ENCODE assay signal across 17 cellular contexts in genomic region chr17:72193395-72194106, GRCh38.
DNase-seq lines count a peak whose midpoint lies in the region; ATAC-seq, FAIRE-seq and TF ChIP-seq lines count a peak whose summit lies in the region.
"Had no signal": no experiment of that assay in that cellular context is flagged by ENCODE, and none has a peak within 500 bp of the region (broad histone marks: within the 10 kb centered on the region; RNA-seq: fewer than 3 reads in every experiment).

No MANE protein-coding gene starts in this region.

- H3K27me3 Mint-ChIP-seq in HFFc6 (ENCODE audit: insufficient read depth), result no peaks in the 10 kb centered on the region; the same call in 1 of the 2 replicates
- no peaks in the 10 kb centered on the region for H3K27me3 Mint-ChIP-seq in type B pancreatic cell
- H3K27me3 Mint-ChIP-seq: activated CD4-positive, alpha-beta T cell treated with anti-CD3 and anti-CD28 coated beads for 36 hours had no signal

- H3K23ac ChIP-seq in H1 (ENCODE audit: insufficient read length), result no peak overlapping the region

- H3K27me3 ChIP-seq in H1 (replicated peaks in 1 of 4; ENCODE audit: control insufficient read depth in 3 of 4, extremely low read depth in 1 of 4, insufficient read depth in 3 of 4, low read length in 3 of 4) (no peaks in the 10 kb centered on the region; a peak in 1 of 7 replicates), upper lobe of right lung (no peaks in the 10 kb centered on the region)
- H3K27me3 ChIP-seq: adrenal gland had no signal

- H3K23me2 ChIP-seq in H1 (ENCODE audit: low read depth, low read length), result peaks cover 9% of the 10 kb centered on the region; the same call in 1 of the 2 replicates

- H3K27ac Mint-ChIP-seq in HFFc6 (peak overlapping the region; percentile 65; the same call in 1 of the 2 replicates), type B pancreatic cell (no peak overlapping the region)
- H3K27ac Mint-ChIP-seq: activated CD4-positive, alpha-beta T cell treated with anti-CD3 and anti-CD28 coated beads for 36 hours had no signal

- H3K27ac ChIP-seq in H1 (ENCODE audit: low read depth, low read length) (no peak overlapping the region), upper lobe of right lung (no peak overlapping the region), kidney (ENCODE audit: low read depth in 2 of 2, low read length in 2 of 2) (no peak overlapping the region)

- H3K79me2 ChIP-seq in H1 (ENCODE audit: control insufficient read depth in 1 of 2, insufficient read depth in 2 of 2, low read length in 2 of 2), result no peaks in the 10 kb centered on the region

- H2BK20ac ChIP-seq in H1 (ENCODE audit: low read length), result no peak overlapping the region

- H3K56ac ChIP-seq in H1 (replicated peaks; ENCODE audit: insufficient read length, low read depth, low read length), result no peak overlapping the region

- TF ChIP-seq CTCF in HFFc6 (IDR thresholded peaks at IDR 0.05), result no peak
- TF ChIP-seq CTCF in H1 (IDR thresholded peaks at IDR 0.05; ENCODE audit: control extremely low read depth in 1 of 3, insufficient read depth in 1 of 3, low read depth in 1 of 3, low read length in 3 of 3), result no peak
- TF ChIP-seq CTCF in upper lobe of right lung (IDR thresholded peaks at IDR 0.05), result no peak
- no peak for TF ChIP-seq CTCF in kidney (IDR thresholded peaks at IDR 0.05; ENCODE audit: borderline replicate concordance, extremely low read depth, insufficient read depth)
- no peak for TF ChIP-seq CTCF in type B pancreatic cell (conservative IDR thresholded peaks at IDR 0.05)

- H3K4me2 ChIP-seq in H1 (ENCODE audit: insufficient read depth in 1 of 2, low read depth in 2 of 2, low read length in 2 of 2), result no peak overlapping the region

- H3K36me3 ChIP-seq in H1 (ENCODE audit: control insufficient read depth in 2 of 4, insufficient read depth in 4 of 4, low read length in 3 of 4), result no peaks in the 10 kb centered on the region; a peak in 1 of 8 replicates
- no peaks in the 10 kb centered on the region for H3K36me3 ChIP-seq in upper lobe of right lung
- no peaks in the 10 kb centered on the region for H3K36me3 ChIP-seq in kidney (ENCODE audit: control insufficient read depth in 1 of 2, insufficient read depth in 2 of 2, low read length in 2 of 2)
- H3K36me3 ChIP-seq: adrenal gland had no signal

- intact Hi-C loops in left ventricle myocardium superior (cut with micrococcal nuclease) (no loop called here), upper lobe of right lung (cut with DNase I) (no loop called here), kidney (cut with DNase I) (no loop called here)

- peaks cover 0 to 5% of the 10 kb centered on the region in 2 experiments for H4K20me1 ChIP-seq in H1 (replicated peaks in 1 of 2; ENCODE audit: control insufficient read depth in 1 of 2, insufficient read depth in 2 of 2, low read length in 2 of 2)

- H4K5ac ChIP-seq in H1 (ENCODE audit: insufficient read length, low read depth, low read length), result no peak overlapping the region

- H3K36me3 Mint-ChIP-seq in HFFc6 (ENCODE audit: low read depth), result no peaks in the 10 kb centered on the region
- H3K36me3 Mint-ChIP-seq in type B pancreatic cell, result no peaks in the 10 kb centered on the region

- no peak overlapping the region for H2BK120ac ChIP-seq in H1 (replicated peaks; ENCODE audit: low read depth, low read length)

- TF ChIP-seq RAD21 in H1 (IDR thresholded peaks at IDR 0.05 in 1 of 2, conservative IDR thresholded peaks at IDR 0.05 in 1 of 2; ENCODE audit: low read depth in 2 of 2, low read length in 2 of 2), result no peak

- H3K9ac ChIP-seq in H1 (replicated peaks in 1 of 4; ENCODE audit: extremely low read depth in 1 of 4, low read depth in 3 of 4, low read length in 3 of 4) (no peak overlapping the region), kidney (ENCODE audit: low read length in 2 of 2) (no peak overlapping the region)

- DNase-seq in HFFc6, result no peak
- DNase-seq in H1 (ENCODE audit: low read depth in 1 of 2, low spot score in 2 of 2), result no peak
- peak; percentile 66 for DNase-seq in left ventricle myocardium superior
- DNase-seq in upper lobe of right lung, result no peak
- DNase-seq in SIG-M5 (lab: John Stamatoyannopoulos, UW), result no peak
- no peak for DNase-seq in kidney
- no peak for DNase-seq in type B pancreatic cell (ENCODE audit: extremely low spot score, unreplicated experiment)
- DNase-seq: activated CD4-positive, alpha-beta T cell treated with anti-CD3 and anti-CD28 coated beads for 36 hours; activated effector memory CD4-positive, alpha-beta T cell treated with Interleukin-2 at 50 U/mL for 16 hours; adrenal gland; C1 segment of cervical spinal cord; NCI-H1417; NCI-H2171 treated with DMSO at 0.1 percent for 48 hours; NCI-H774; PC-3; stimulated activated CD4-positive, alpha-beta T cell treated with anti-CD3 and anti-CD28 coated beads, Interleukin-2, amount 100 ng/mL, for 48 hours had no signal

- peak overlapping the region; percentile 13; the same call in 1 of the 2 replicates for H2AFZ ChIP-seq in H1 (ENCODE audit: low read length)

- no peaks in the 10 kb centered on the region; a peak in 2 of 7 replicates for H3K4me1 ChIP-seq in H1 (replicated peaks in 1 of 4; ENCODE audit: control insufficient read depth in 3 of 4, insufficient read depth in 4 of 4, low read length in 3 of 4)
- H3K4me1 ChIP-seq in upper lobe of right lung, result no peaks in the 10 kb centered on the region
- H3K4me1 ChIP-seq in kidney (ENCODE audit: control insufficient read depth in 1 of 2, insufficient read depth in 1 of 2, low read depth in 1 of 2, low read length in 2 of 2), result no peaks in the 10 kb centered on the region
- H3K4me1 ChIP-seq: adrenal gland had no signal

- no peak overlapping the region for H2BK5ac ChIP-seq in H1 (ENCODE audit: low read depth, low read length)

- H3K18ac ChIP-seq in H1 (ENCODE audit: extremely low read depth, low read length), result no peak overlapping the region

- H3K9me3 Mint-ChIP-seq in HFFc6 (peaks cover 11% of the 10 kb centered on the region; the same call in 1 of the 2 replicates), type B pancreatic cell (no peaks in the 10 kb centered on the region)

- H3K9me3 ChIP-seq in H1 (ENCODE audit: insufficient read depth in 2 of 2, low read depth in 1 of 2, low read length in 1 of 2), result no peaks in the 10 kb centered on the region
- no peaks in the 10 kb centered on the region for H3K9me3 ChIP-seq in upper lobe of right lung
- no peaks in the 10 kb centered on the region for H3K9me3 ChIP-seq in kidney (ENCODE audit: control insufficient read depth in 1 of 2, low read length in 2 of 2)
- H3K9me3 ChIP-seq: adrenal gland had no signal

- CTCF ChIA-PET in H1 (lab: Charles Lee; ENCODE audit: partially characterized antibody), result interaction anchor here (0.6 to 1.1 kb wide), 3 partner anchors 13 to 622 kb away, joined by 3 read pairs; no protein-coding TSS in a partner anchor

- H3K4me1 Mint-ChIP-seq in HFFc6 (ENCODE audit: low read depth), result peaks cover 26% of the 10 kb centered on the region
- H3K4me1 Mint-ChIP-seq in type B pancreatic cell (ENCODE audit: unreplicated experiment), result peaks cover 9% of the 10 kb centered on the region
- H3K4me1 Mint-ChIP-seq: activated CD4-positive, alpha-beta T cell treated with anti-CD3 and anti-CD28 coated beads for 36 hours had no signal

- H2BK15ac ChIP-seq in H1 (ENCODE audit: low read length), result no peak overlapping the region

- TF ChIP-seq POLR2A in H1 (IDR thresholded peaks at IDR 0.05; ENCODE audit: control extremely low read depth in 1 of 2, low read depth in 2 of 2, low read length in 2 of 2), result no peak

- no peak overlapping the region for H4K8ac ChIP-seq in H1 (ENCODE audit: extremely low read depth, insufficient read depth, low read length)

- ATAC-seq in left ventricle myocardium superior, result peak; percentile 35
- ATAC-seq in upper lobe of right lung, result peak; percentile 16
- ATAC-seq: activated CD4-positive, alpha-beta T cell treated with anti-CD3 and anti-CD28 coated beads for 36 hours; PC-3 had no signal

- no peak for TF ChIP-seq EP300 in H1 (IDR thresholded peaks at IDR 0.05; ENCODE audit: borderline replicate concordance in 1 of 2, low read depth in 2 of 2, low read length in 2 of 2)

- no peaks in the 10 kb centered on the region for H3K79me1 ChIP-seq in H1 (ENCODE audit: low read depth, low read length)

- no peak overlapping the region for H2AK5ac ChIP-seq in H1 (ENCODE audit: low read depth, low read length)

- H3K4me3 Mint-ChIP-seq in HFFc6 (no peak overlapping the region), type B pancreatic cell (no peak overlapping the region)
- H3K4me3 Mint-ChIP-seq: activated CD4-positive, alpha-beta T cell treated with anti-CD3 and anti-CD28 coated beads for 36 hours had no signal

- no peak overlapping the region for H3K14ac ChIP-seq in H1 (ENCODE audit: insufficient read length)

- POLR2A ChIA-PET in H1 (lab: Charles Lee; ENCODE audit: partially characterized antibody), result interaction anchor here (0.5 to 1.1 kb wide), 2 partner anchors 55 to 72 kb away, joined by 3 to 5 read pairs; partner anchors contain the start of gene SOX9

- no peak overlapping the region for H4K91ac ChIP-seq in H1 (replicated peaks; ENCODE audit: insufficient read length, low read length)

- no peak overlapping the region for H2BK12ac ChIP-seq in H1 (ENCODE audit: low read depth, low read length)

- no peak for FAIRE-seq in H1 (lab: Jason Lieb, UNC)
- no peak for FAIRE-seq in kidney (lab: Jason Lieb, UNC)
- FAIRE-seq: endometrium had no signal

- no peak overlapping the region for H3K4ac ChIP-seq in H1 (replicated peaks; ENCODE audit: insufficient read length, low read depth, low read length)

- WGBS in H1 (ENCODE audit: extremely low coverage in 1 of 2, insufficient coverage in 1 of 2, insufficient read length in 1 of 2, insufficient replicate concordance in 2 of 2, low coverage in 1 of 2, low lambda C conversion rate in 2 of 2, missing lambda C conversion rate in 1 of 2), 2 experiments, result 91% methylated on average over 10 of the region's 10 CpGs; no CpG with 5 or more reads in 1 of the 2 experiments

- H3K4me3 ChIP-seq in H1 (ENCODE audit: extremely low read depth in 1 of 4, insufficient read depth in 2 of 4, low read depth in 3 of 4, low read length in 4 of 4), result no peak overlapping the region
- no peak overlapping the region for H3K4me3 ChIP-seq in upper lobe of right lung
- no peak overlapping the region for H3K4me3 ChIP-seq in kidney (ENCODE audit: low read length in 2 of 2)
- H3K4me3 ChIP-seq: adrenal gland had no signal

TF ChIP-seq in H1, 55 proteins besides CTCF, POLR2A, EP300 and RAD21 (continues in another document):
- TF ChIP-seq SIX5 (IDR thresholded peaks at IDR 0.05; ENCODE audit: low read depth, low read length), result no peak
- no peak for TF ChIP-seq CBX8 (IDR thresholded peaks at IDR 0.05; ENCODE audit: borderline replicate concordance, low read depth, low read length)
- no peak for TF ChIP-seq CTBP2 (IDR thresholded peaks at IDR 0.05; ENCODE audit: borderline replicate concordance, insufficient read depth, insufficient read length, low read length)
- TF ChIP-seq KDM1A (IDR thresholded peaks at IDR 0.05; ENCODE audit: borderline replicate concordance, low read length), result no peak
- TF ChIP-seq SIRT6 (IDR thresholded peaks at IDR 0.05; ENCODE audit: low read length), result no peak
- TF ChIP-seq EGR1 (IDR thresholded peaks at IDR 0.05; ENCODE audit: borderline replicate concordance, low read depth, low read length), result no peak
- no peak for TF ChIP-seq CBX5 (IDR thresholded peaks at IDR 0.05; ENCODE audit: low read depth, low read length)
- TF ChIP-seq HDAC6 (IDR thresholded peaks at IDR 0.05; ENCODE audit: low read depth, low read length), result no peak
